Comparison of ENCODE assay signal across 21 cellular contexts in genomic region chr3:183081459-183082183, GRCh38.
"Had no signal": no experiment of that assay in that cellular context is flagged by ENCODE, and none has a peak within 500 bp of the region (broad histone marks: within the 10 kb centered on the region; RNA-seq: fewer than 3 reads in every experiment).

No MANE protein-coding gene starts in this region.

- DNase-seq: activated B cell treated with CpG ODN at 0.5 μM for 24 hours; activated CD4-positive, alpha-beta T cell treated with anti-CD3 and anti-CD28 coated beads for 36 hours; activated CD4-positive, alpha-beta T cell treated with anti-CD3 and anti-CD28 coated beads, Interleukin-2, amount 50 U/mL, for 48 hours; activated gamma-delta T cell; activated naive CD4-positive, alpha-beta T cell treated with anti-CD3 and anti-CD28 coated beads, Interleukin-2, amount 50 U/mL, for 16 hours; activated naive CD8-positive, alpha-beta T cell treated with anti-CD3 and anti-CD28 coated beads, Interleukin-2, amount 50 U/mL, for 24 hours; head of caudate nucleus; mesenchymal stem cell; mucosa of descending colon; naive B cell; occipital lobe; retina; stimulated activated CD4-positive, alpha-beta T cell treated with anti-CD3 and anti-CD28 coated beads, Interleukin-2, amount 100 ng/mL, for 48 hours; stimulated activated CD8-positive, alpha-beta memory T cell treated with anti-CD3 and anti-CD28 coated beads, Interleukin-4, amount 100 ng/mL, for 48 hours; stimulated activated naive B cell treated with anti-CD40 and anti-IgM and Interleukin-4, amounts not matched to agents 10 μg/mL and 1 μg/mL and 100 μg/mL, for 72 hours; transverse colon; uterus had no signal

- FAIRE-seq: islet of Langerhans had no signal

- H3K36me3 ChIP-seq: uterus had no signal

- H3K27me3 ChIP-seq: cardiac muscle cell, gastroesophageal sphincter, transverse colon, uterus had no signal

- H3K27ac ChIP-seq: cardiac muscle cell, epithelial cell of prostate, gastroesophageal sphincter, transverse colon, uterus had no signal

- H3K9me3 ChIP-seq: gastroesophageal sphincter, transverse colon, uterus had no signal

- ATAC-seq: activated CD4-positive, alpha-beta T cell treated with anti-CD3 and anti-CD28 coated beads for 36 hours; activated naive CD8-positive, alpha-beta T cell treated with anti-CD3 and anti-CD28 coated beads, Interleukin-2, amount 50 U/mL, for 24 hours; gastroesophageal sphincter; mucosa of descending colon; stimulated activated naive B cell treated with anti-CD40 and anti-IgM and Interleukin-4, amounts not matched to agents 10 μg/mL and 1 μg/mL and 100 μg/mL, for 72 hours had no signal

- H3K4me3 ChIP-seq: cardiac muscle cell, gastroesophageal sphincter, mucosa of descending colon, transverse colon, uterus had no signal

- H3K4me1 ChIP-seq: transverse colon, uterus had no signal
